ENCODE assay signal across 8 cellular contexts in genomic region chr17:76558210-76559095, GRCh38. TPM values are rescaled to one million over a fixed set of nuclear protein-coding genes. Genes with fewer than 3 reads are reported as not detected.
DNase-seq lines count a peak whose midpoint lies in the region; ATAC-seq and FAIRE-seq lines count a peak whose summit lies in the region.

No MANE protein-coding gene starts in this region.

- H3K4me1 ChIP-seq in iPS-15b (ENCODE audit: control insufficient read depth, insufficient read depth, low read length) (peaks cover 8% of the 10 kb centered on the region), small intestine (ENCODE audit: control insufficient read depth in 2 of 2, insufficient read depth in 1 of 2, low read depth in 1 of 2, low read length in 1 of 2) (peaks cover 2 to 10% of the 10 kb centered on the region in 2 donors)

- peak overlapping the region; percentile 99 for H3K9ac ChIP-seq in iPS-15b (ENCODE audit: low read depth, low read length)

- ATAC-seq in HG03175 (IDR thresholded peaks at IDR 0.05; ENCODE audit: unreplicated experiment) = no peak
- no peak for ATAC-seq in HG03196 (IDR thresholded peaks at IDR 0.05; ENCODE audit: unreplicated experiment)

- H3K27me3 ChIP-seq in iPS-15b (ENCODE audit: control insufficient read depth, insufficient read depth, low read length) (no peaks in the 10 kb centered on the region), small intestine (ENCODE audit: control insufficient read depth in 2 of 2, insufficient read depth in 2 of 2, low read length in 2 of 2) (no peaks in the 10 kb centered on the region)

- H3K27ac ChIP-seq in small intestine (ENCODE audit: low read depth in 1 of 2, low read length in 1 of 2) = peak overlapping the region in 1 of 2 donors; percentile 91

- H3K27me3 Mint-ChIP-seq in activated naive CD8-positive, alpha-beta T cell treated with anti-CD3 and anti-CD28 coated beads for 36 hours = peaks cover 6% of the 10 kb centered on the region

- H3K9me3 ChIP-seq in iPS-15b (ENCODE audit: control insufficient read depth, insufficient read depth, low read length) = no peaks in the 10 kb centered on the region
- H3K9me3 ChIP-seq in small intestine (ENCODE audit: control insufficient read depth, low read depth) = no peaks in the 10 kb centered on the region

- peak overlapping the region; percentile 100 for H3K4me3 Mint-ChIP-seq in activated naive CD8-positive, alpha-beta T cell treated with anti-CD3 and anti-CD28 coated beads for 36 hours

- no peaks in the 10 kb centered on the region for H3K9me3 Mint-ChIP-seq in activated naive CD8-positive, alpha-beta T cell treated with anti-CD3 and anti-CD28 coated beads for 36 hours

- H3K27ac Mint-ChIP-seq in activated naive CD8-positive, alpha-beta T cell treated with anti-CD3 and anti-CD28 coated beads for 36 hours = peak overlapping the region; percentile 100

- H3K4me1 Mint-ChIP-seq in activated naive CD8-positive, alpha-beta T cell treated with anti-CD3 and anti-CD28 coated beads for 36 hours = peaks cover 49% of the 10 kb centered on the region

- peak overlapping the region; percentile 87 for H3K4me3 ChIP-seq in iPS-15b (ENCODE audit: low read depth, low read length)
- peak overlapping the region; percentile 55 to 70 for H3K4me3 ChIP-seq in small intestine (ENCODE audit: low read depth in 1 of 2, low read length in 2 of 2)

- H3K36me3 ChIP-seq in iPS-15b (ENCODE audit: control insufficient read depth, insufficient read depth, low read length) (peaks cover 23% of the 10 kb centered on the region), small intestine (ENCODE audit: control insufficient read depth in 2 of 2, insufficient read depth in 2 of 2, low read length in 2 of 2) (no peaks in the 10 kb centered on the region)

- FAIRE-seq in small intestine (lab: Jason Lieb, UNC) = no peak

- WGBS in small intestine, 3 donors = 1% methylated on average over 14 of the region's 14 CpGs

- H3K36me3 Mint-ChIP-seq in activated naive CD8-positive, alpha-beta T cell treated with anti-CD3 and anti-CD28 coated beads for 36 hours = peaks cover 61% of the 10 kb centered on the region

- peak; percentile 32 to 63 (median 46) for DNase-seq in NCI-H1417 (lab: John Stamatoyannopoulos, UW)
- DNase-seq in NCI-H1417 treated with DMSO at 0.1 percent for 48 hours (lab: John Stamatoyannopoulos, UW) = no peak
- DNase-seq in LHCN-M2 (ENCODE audit: low read depth) = peak; percentile 44
- DNase-seq in activated naive CD8-positive, alpha-beta T cell treated with anti-CD3 and anti-CD28 coated beads for 36 hours = no peak
- peak; percentile 36 for DNase-seq in small intestine

RNA-seq across cellular contexts. Expression of gene PRCD, which starts 18.6 kb away (rescaled TPM):
- 0.06 and 0.86 TPM in 2 replicates for total RNA-seq in LHCN-M2 (2014; rRNA removed)
- 0.19 TPM for polyA plus RNA-seq in LHCN-M2 (2012)
- under 1 TPM; 0.36 to 0.66 TPM for total RNA-seq in activated naive CD8-positive, alpha-beta T cell treated with anti-CD3 and anti-CD28 coated beads for 36 hours
- polyA plus RNA-seq in small intestine = 1 to 10 TPM in 2 of 3 donors, not detected in 1; 1.6 to 2.2 TPM

RNA-seq across cellular contexts. Expression of gene CYGB, which starts 20.9 kb away (rescaled TPM):
- total RNA-seq in LHCN-M2 (2014; rRNA removed) = 3.3 and 3.7 TPM in 2 replicates
- 1.2 TPM for polyA plus RNA-seq in LHCN-M2 (2012)
- under 1 TPM; 0.33 to 0.62 TPM for total RNA-seq in activated naive CD8-positive, alpha-beta T cell treated with anti-CD3 and anti-CD28 coated beads for 36 hours
- 10 to 100 TPM in 2 of 3 donors, 1 to 10 TPM in 1; 1.1 to 35.4 (median 13.2) TPM for polyA plus RNA-seq in small intestine

RNA-seq across cellular contexts. Expression of gene ST6GALNAC2, which starts 27.2 kb away (rescaled TPM):
- 0.34 and 1.2 TPM in 2 replicates for total RNA-seq in LHCN-M2 (2014; rRNA removed)
- 0.29 TPM for polyA plus RNA-seq in LHCN-M2 (2012)
- not detected for total RNA-seq in activated naive CD8-positive, alpha-beta T cell treated with anti-CD3 and anti-CD28 coated beads for 36 hours
- 1 to 10 TPM in 2 of 3 donors, not detected in 1; 1.1 to 2.7 TPM for polyA plus RNA-seq in small intestine

RNA-seq across cellular contexts. Expression of gene RHBDF2, which starts 57.2 kb away (rescaled TPM):
- total RNA-seq in LHCN-M2 (2014; rRNA removed) = 12.2 and 17.6 TPM in 2 replicates
- polyA plus RNA-seq in LHCN-M2 (2012) = 6.4 TPM
- 10 to 100 TPM; 20.7 to 22.2 TPM for total RNA-seq in activated naive CD8-positive, alpha-beta T cell treated with anti-CD3 and anti-CD28 coated beads for 36 hours
- polyA plus RNA-seq in small intestine = 10 to 100 TPM in 1 of 3 donors, 1 to 10 TPM in 2; 2.0 to 17.7 (median 4.1) TPM

Comparison
In these comparisons a context has a peak if more than half of its experiments do, and no peak if none do; other contexts are left out.
1. DNase-seq: peak in NCI-H1417 (3 of 3), LHCN-M2 (single experiment) and small intestine (single experiment); none in NCI-H1417 treated with DMSO at 0.1 percent for 48 hours (single experiment) and activated naive CD8-positive, alpha-beta T cell treated with anti-CD3 and anti-CD28 coated beads for 36 hours (single experiment).